In the genomic region with DNA sequence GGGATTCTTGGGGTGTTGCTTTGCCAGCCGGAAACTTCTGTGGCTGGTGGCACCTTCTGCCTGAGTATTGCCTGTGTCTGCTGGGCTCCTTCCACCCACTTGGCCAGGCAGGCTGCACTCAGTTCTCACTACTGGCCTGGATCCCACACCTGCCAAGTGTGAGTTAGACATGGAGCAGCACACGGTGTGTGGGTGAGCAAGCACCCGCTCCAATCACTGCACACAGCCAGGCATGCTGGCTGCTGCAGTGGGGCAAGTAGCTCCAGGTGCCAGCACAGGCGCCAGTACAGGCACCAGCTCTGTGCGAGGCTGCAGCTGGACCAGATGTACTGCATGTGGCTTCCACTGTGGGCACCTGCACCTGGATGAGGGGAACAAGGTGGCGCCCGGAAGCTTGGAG, we compare ENCODE assay signal across 1 cellular context.
A peak's percentile ranks its signal among the peaks of the same experiment; 100 is the strongest.
TF ChIP-seq lines count a peak whose summit lies in the region.

No MANE protein-coding gene starts in this region.

TF ChIP-seq in K562, 482 proteins besides CTCF, POLR2A, EP300 and RAD21 (continued from another document):
- TF ChIP-seq RREB1 (CRISPR knock-in tag; IDR thresholded peaks at IDR 0.05) (no peak), ZNF134 (CRISPR knock-in tag; conservative IDR thresholded peaks at IDR 0.05) (no peak), POLR2G (IDR thresholded peaks at IDR 0.05; ENCODE audit: low read depth, low read length) (peak; percentile 9; the same call in 1 of the 2 replicates), ZNF830 (CRISPR knock-in tag; IDR thresholded peaks at IDR 0.05) (no peak)
